ENCODE assay signal across 9 cellular contexts in the genomic region with DNA sequence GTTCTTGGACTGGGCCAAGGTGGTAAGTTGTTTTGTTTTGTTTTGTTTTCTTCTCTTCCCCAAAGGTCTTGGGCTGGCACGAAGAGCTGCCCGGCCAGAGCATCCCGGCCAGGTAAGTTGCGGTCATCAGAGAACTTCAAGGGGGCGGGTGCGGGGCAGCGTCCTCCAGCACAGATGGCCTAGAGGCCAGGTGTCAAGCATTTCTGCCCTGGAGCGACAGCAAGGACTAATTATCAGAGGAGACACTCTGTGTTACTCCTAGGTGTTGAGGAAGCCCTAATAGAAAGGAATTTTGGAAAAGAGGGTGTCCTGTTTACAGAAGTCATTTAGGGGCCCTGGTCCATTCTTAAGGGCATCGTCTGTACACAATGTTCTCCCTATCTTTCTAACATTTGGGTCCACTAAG. TPM values are rescaled to one million over a fixed set of nuclear protein-coding genes. Genes with fewer than 3 reads are reported as not detected.
DNase-seq lines count a peak whose midpoint lies in the region; FAIRE-seq and TF ChIP-seq lines count a peak whose summit lies in the region.
"Had no signal": no experiment of that assay in that cellular context is flagged by ENCODE, and none has a peak within 500 bp of the region (broad histone marks: within the 10 kb centered on the region; RNA-seq: fewer than 3 reads in every experiment).

No MANE protein-coding gene starts in this region.

- H3K36me3 ChIP-seq in HEK293 (ENCODE audit: control insufficient read depth in 2 of 2, insufficient read depth in 1 of 2, low read length in 2 of 2), result no peaks in the 10 kb centered on the region
- H3K36me3 ChIP-seq in WERI-Rb-1, result no peaks in the 10 kb centered on the region
- H3K36me3 ChIP-seq in hepatocyte (replicated peaks; ENCODE audit: insufficient read depth, low read depth), result no peaks in the 10 kb centered on the region

- peak overlapping the region; percentile 87 for H3K4me2 ChIP-seq in hepatocyte

- H3K4me3 ChIP-seq in HEK293 (ENCODE audit: low read depth, low read length) (peak overlapping the region; percentile 56), WERI-Rb-1 (ENCODE audit: low read depth, low read length) (peak overlapping the region; percentile 91), hepatocyte (peak overlapping the region; percentile 86), skin epidermis (peak overlapping the region; percentile 38 to 68 (median 57))

- POLR2A ChIA-PET in HEK293 (lab: Yijun Ruan, JAX), result no interaction called here

- peak; percentile 42 for DNase-seq in WERI-Rb-1
- DNase-seq in hepatocyte (ENCODE audit: low spot score), result no peak
- no peak for DNase-seq in NCI-H1105 treated with DMSO at 0.1 percent for 48 hours (lab: John Stamatoyannopoulos, UW)
- no peak for DNase-seq in NCI-H510A treated with DMSO at 0.1 percent for 48 hours (lab: John Stamatoyannopoulos, UW)
- DNase-seq in stimulated activated CD4-positive, alpha-beta T cell treated with anti-CD3 and anti-CD28 coated beads, Interleukin-2, amount 100 ng/mL, for 24 hours, result no peak
- DNase-seq in HTR-8/SVneo (ENCODE audit: insufficient read length, low spot score), result no peak
- DNase-seq: KG1 had no signal

- H3K27ac ChIP-seq in HEK293 (ENCODE audit: extremely low read depth, low read depth, low read length) (peak overlapping the region; percentile 73; the same call in 1 of the 2 replicates), WERI-Rb-1 (peak overlapping the region; percentile 66), hepatocyte (peak overlapping the region; percentile 98), skin epidermis (peak overlapping the region; percentile 57 to 97 (median 88))

- H3K9me3 ChIP-seq in HEK293 (ENCODE audit: control insufficient read depth, insufficient read depth, low read depth, low read length) (no peaks in the 10 kb centered on the region), WERI-Rb-1 (ENCODE audit: severe bottlenecking) (no peaks in the 10 kb centered on the region), hepatocyte (ENCODE audit: low read depth) (no peaks in the 10 kb centered on the region)

- FAIRE-seq in HTR-8/SVneo (lab: Jason Lieb, UNC), result no peak

- WGBS in hepatocyte (ENCODE audit: low lambda C conversion rate, missing lambda C conversion rate), result 6% methylated on average over 9 of the region's 9 CpGs

- no peaks in the 10 kb centered on the region for H3K9me2 ChIP-seq in hepatocyte (replicated peaks; ENCODE audit: insufficient read depth)

- TF ChIP-seq CTCF in HEK293 (tag by site-specific recombination; IDR thresholded peaks at IDR 0.05) (no peak), WERI-Rb-1 (IDR thresholded peaks at IDR 0.05; ENCODE audit: low read depth, low read length) (no peak), hepatocyte (IDR thresholded peaks at IDR 0.05; ENCODE audit: poor library complexity) (no peak)

- H4K20me1 ChIP-seq in hepatocyte (ENCODE audit: insufficient read depth, poor library complexity, severe bottlenecking), result no peaks in the 10 kb centered on the region

- CTCF ChIA-PET in HEK293 (lab: Yijun Ruan, JAX), result interaction anchor here (0.9 to 1.5 kb wide), 2 partner anchors 11 to 265 kb away, joined by 3 to 13 read pairs; no protein-coding TSS in a partner anchor

- H3K27me3 ChIP-seq in WERI-Rb-1 (ENCODE audit: insufficient read depth, low read depth, severe bottlenecking) (no peaks in the 10 kb centered on the region), hepatocyte (no peaks in the 10 kb centered on the region)

- peak overlapping the region; percentile 84 for H2AFZ ChIP-seq in hepatocyte

- H3K79me2 ChIP-seq in hepatocyte, result peaks cover 59% of the 10 kb centered on the region

- H3K4me1 ChIP-seq in HEK293 (ENCODE audit: control insufficient read depth, insufficient read depth, low read length) (peaks cover 4% of the 10 kb centered on the region; the same call in 1 of the 2 replicates), hepatocyte (ENCODE audit: insufficient read depth) (no peaks in the 10 kb centered on the region)

TF ChIP-seq in HEK293, 187 proteins besides CTCF, POLR2A, EP300 and RAD21:
- no peak for TF ChIP-seq ZBTB26 (tag by site-specific recombination; optimal IDR thresholded peaks at IDR 0.05)
- TF ChIP-seq, protein P1, sequence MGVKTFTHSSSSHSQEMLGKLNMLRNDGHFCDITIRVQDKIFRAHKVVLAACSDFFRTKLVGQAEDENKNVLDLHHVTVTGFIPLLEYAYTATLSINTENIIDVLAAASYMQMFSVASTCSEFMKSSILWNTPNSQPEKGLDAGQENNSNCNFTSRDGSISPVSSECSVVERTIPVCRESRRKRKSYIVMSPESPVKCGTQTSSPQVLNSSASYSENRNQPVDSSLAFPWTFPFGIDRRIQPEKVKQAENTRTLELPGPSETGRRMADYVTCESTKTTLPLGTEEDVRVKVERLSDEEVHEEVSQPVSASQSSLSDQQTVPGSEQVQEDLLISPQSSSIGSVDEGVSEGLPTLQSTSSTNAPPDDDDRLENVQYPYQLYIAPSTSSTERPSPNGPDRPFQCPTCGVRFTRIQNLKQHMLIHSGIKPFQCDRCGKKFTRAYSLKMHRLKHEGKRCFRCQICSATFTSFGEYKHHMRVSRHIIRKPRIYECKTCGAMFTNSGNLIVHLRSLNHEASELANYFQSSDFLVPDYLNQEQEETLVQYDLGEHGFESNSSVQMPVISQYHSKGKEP (tag by site-specific recombination; IDR thresholded peaks at IDR 0.05), result no peak
- peak; percentile 20; the same call in 1 of the 2 replicates for TF ChIP-seq SP2 (tag by site-specific recombination; IDR thresholded peaks at IDR 0.05)

RNA-seq across cellular contexts. Expression of gene ITGB8, which starts 1.2 kb away (rescaled TPM):
- 34.2 and 37.0 TPM in 2 replicates for total RNA-seq in hepatocyte
- polyA plus RNA-seq in hepatocyte, result 6.6 and 7.2 TPM in 2 replicates
